15 cellular contexts compared by ENCODE assay signal in the genomic region with DNA sequence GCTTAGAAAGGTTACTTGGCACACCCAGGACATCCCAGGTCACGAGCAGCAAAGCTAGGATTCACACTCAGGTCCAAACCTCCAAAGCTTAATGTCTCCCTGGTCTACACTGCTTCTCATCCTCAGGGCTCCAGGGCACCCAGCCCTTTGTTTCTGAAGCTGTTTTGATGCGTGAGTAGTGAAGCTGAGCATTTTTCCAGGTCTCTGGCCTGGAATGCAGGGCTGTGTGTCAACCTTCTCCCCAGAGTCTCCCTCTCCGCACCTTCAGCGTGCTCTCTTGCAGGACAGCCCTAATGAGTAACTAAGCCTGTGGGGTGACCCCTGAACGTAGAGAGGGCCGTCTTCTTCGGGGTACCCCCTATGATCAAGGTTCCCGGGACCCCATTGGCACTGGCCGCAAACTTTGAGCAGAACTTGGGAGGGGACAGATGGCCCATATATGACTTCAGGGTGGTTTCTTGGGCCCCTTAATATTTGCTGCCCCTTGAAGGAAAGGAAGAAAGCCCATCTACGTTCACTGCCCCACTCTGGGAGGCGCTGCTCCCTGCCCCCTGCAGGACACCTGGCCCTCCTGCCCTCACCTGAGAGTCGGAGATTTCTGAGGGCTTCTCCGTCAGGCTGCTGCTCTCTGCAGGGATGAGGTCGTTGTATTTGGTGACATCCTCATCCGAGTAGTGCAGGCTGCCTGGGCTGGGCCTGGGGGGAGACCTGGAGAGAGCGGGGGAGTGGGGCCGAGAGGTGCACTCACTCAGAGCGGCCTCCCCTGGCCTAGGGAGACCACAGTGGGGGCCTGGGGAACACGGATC. TPM values are rescaled to one million over a fixed set of nuclear protein-coding genes. Genes with fewer than 3 reads are reported as not detected.
A peak's percentile ranks its signal among the peaks of the same experiment; 100 is the strongest.
DNase-seq lines count a peak whose midpoint lies in the region; ATAC-seq and TF ChIP-seq lines count a peak whose summit lies in the region.
"Had no signal": no experiment of that assay in that cellular context is flagged by ENCODE, and none has a peak within 500 bp of the region (broad histone marks: within the 10 kb centered on the region; RNA-seq: fewer than 3 reads in every experiment).

No MANE protein-coding gene starts in this region.

- H3K36me3 Mint-ChIP-seq in neural crest cell (ENCODE audit: low read depth), result no peaks in the 10 kb centered on the region

- no peaks in the 10 kb centered on the region for H3K27me3 Mint-ChIP-seq in neural crest cell (ENCODE audit: low read depth)

- no peak for TF ChIP-seq CTCF in heart left ventricle (IDR thresholded peaks at IDR 0.05)
- TF ChIP-seq CTCF in esophagus muscularis mucosa (IDR thresholded peaks at IDR 0.05), result no peak
- no peak for TF ChIP-seq CTCF in neural crest cell (conservative IDR thresholded peaks at IDR 0.05)
- TF ChIP-seq CTCF in tibial nerve (IDR thresholded peaks at IDR 0.05), result no peak

- H3K4me3 Mint-ChIP-seq in neural crest cell, result peak overlapping the region; percentile 69

- no peaks in the 10 kb centered on the region for H3K9me3 Mint-ChIP-seq in neural crest cell

- no peaks in the 10 kb centered on the region for H3K27me3 ChIP-seq in heart left ventricle
- no peaks in the 10 kb centered on the region for H3K27me3 ChIP-seq in esophagus muscularis mucosa
- no peaks in the 10 kb centered on the region for H3K27me3 ChIP-seq in tibial nerve
- H3K27me3 ChIP-seq: BLaER1 treated with 17β-estradiol and CSF1 and Interleukin-3, amounts not matched to agents 10 nM and 100 nM; pancreas had no signal

- no peak for TF ChIP-seq EP300 in esophagus muscularis mucosa (IDR thresholded peaks at IDR 0.05)
- TF ChIP-seq EP300 in tibial nerve (IDR thresholded peaks at IDR 0.05), result no peak

- intact Hi-C loops in Right ventricle myocardium superior (cut with DNase I), result no loop called here
- intact Hi-C loops in heart left ventricle (cut with DNase I), result no loop called here
- intact Hi-C loops in esophagus muscularis mucosa (cut with DNase I), result no loop called here

- ATAC-seq in Right ventricle myocardium superior (ENCODE audit: poor library complexity) (no peak), heart left ventricle (no peak)

- DNase-seq in Right ventricle myocardium superior (peak; percentile 11), heart left ventricle (no peak), esophagus muscularis mucosa (ENCODE audit: extremely low spot score) (no peak), neural crest cell (ENCODE audit: low read depth, low spot score) (no peak), tibial nerve (ENCODE audit: low spot score in 2 of 2) (no peak), inferior parietal cortex (ENCODE audit: extremely low spot score) (no peak), HuH-7.5 (ENCODE audit: low spot score) (no peak)
- no peak for DNase-seq in effector CD8-positive, alpha-beta T cell (lab: John Stamatoyannopoulos, UW)
- DNase-seq: activated CD4-positive, alpha-beta T cell treated with anti-CD3 and anti-CD28 coated beads, Interleukin-2, amount 50 U/mL, for 1 hour; activated naive CD4-positive, alpha-beta T cell treated with Interleukin-2 at 50 U/mL for 16 hours; DMS153; NCI-H1105; pancreas had no signal

- no peaks in the 10 kb centered on the region for H3K36me3 ChIP-seq in heart left ventricle
- no peaks in the 10 kb centered on the region for H3K36me3 ChIP-seq in esophagus muscularis mucosa
- H3K36me3 ChIP-seq in tibial nerve, result no peaks in the 10 kb centered on the region
- H3K36me3 ChIP-seq: BLaER1 treated with 17β-estradiol and CSF1 and Interleukin-3, amounts not matched to agents 10 nM and 100 nM; pancreas had no signal

- peak overlapping the region in 2 of 12 donors; percentile 9 to 87 for H3K27ac ChIP-seq in heart left ventricle
- H3K27ac ChIP-seq in esophagus muscularis mucosa (replicated peaks in 1 of 4), result peak overlapping the region; percentile 40 to 77 (median 63)
- H3K27ac ChIP-seq in tibial nerve, result peak overlapping the region; percentile 74 to 96 (median 85)
- H3K27ac ChIP-seq: BLaER1 treated with 17β-estradiol and CSF1 and Interleukin-3, amounts not matched to agents 10 nM and 100 nM; pancreas had no signal

- no peaks in the 10 kb centered on the region for H3K9me3 ChIP-seq in heart left ventricle
- H3K9me3 ChIP-seq in esophagus muscularis mucosa, result no peaks in the 10 kb centered on the region
- no peaks in the 10 kb centered on the region for H3K9me3 ChIP-seq in tibial nerve
- H3K9me3 ChIP-seq: BLaER1 treated with 17β-estradiol and CSF1 and Interleukin-3, amounts not matched to agents 10 nM and 100 nM; pancreas had no signal

- TF ChIP-seq POLR2A in heart left ventricle (IDR thresholded peaks at IDR 0.05) (no peak), esophagus muscularis mucosa (IDR thresholded peaks at IDR 0.05; ENCODE audit: low read depth) (no peak), tibial nerve (IDR thresholded peaks at IDR 0.05) (no peak)

- H3K4me3 ChIP-seq in heart left ventricle (no peak overlapping the region), esophagus muscularis mucosa (no peak overlapping the region), tibial nerve (no peak overlapping the region)
- H3K4me3 ChIP-seq: BLaER1 treated with 17β-estradiol and CSF1 and Interleukin-3, amounts not matched to agents 10 nM and 100 nM; pancreas; smooth muscle cell had no signal

- no peak overlapping the region for H3K27ac Mint-ChIP-seq in neural crest cell (ENCODE audit: unreplicated experiment)

- peaks cover 59% of the 10 kb centered on the region for H3K4me1 Mint-ChIP-seq in neural crest cell

- H3K4me1 ChIP-seq in heart left ventricle (peaks cover 0 to 14% (median under 1%) of the 10 kb centered on the region in 12 donors), esophagus muscularis mucosa (peaks cover 1 to 46% (median 41%) of the 10 kb centered on the region in 4 donors), tibial nerve (peaks cover 0 to 55% (median 30%) of the 10 kb centered on the region in 4 donors)
- H3K4me1 ChIP-seq: pancreas had no signal

- WGBS in heart left ventricle, 4 donors, result 86 to 89% (median 88%) methylated on average over 17 to 19 of the region's 19 CpGs
- 84% methylated on average over 18 of the region's 19 CpGs for WGBS in esophagus muscularis mucosa
- WGBS in tibial nerve, 2 donors, result 65 to 66% methylated on average over 19 of the region's 19 CpGs

RNA-seq across cellular contexts. Expression of a gene that starts 36.4 kb away (rescaled TPM):
- total RNA-seq in Right ventricle myocardium superior, result 53.0 TPM
- total RNA-seq in heart left ventricle, result 100 to 1,000 TPM in 1 of 9 donors, 10 to 100 TPM in 8; 21.8 to 103 (median 37.5) TPM
- 10 to 100 TPM; 18.6 to 65.3 TPM for polyA plus RNA-seq in heart left ventricle
- 100 to 1,000 TPM in 2 of 4 donors, 10 to 100 TPM in 2; 48.6 to 129 (median 104) TPM for total RNA-seq in esophagus muscularis mucosa
- total RNA-seq in neural crest cell, result 31.0 and 33.4 TPM in 2 replicates
- total RNA-seq in tibial nerve, result 100 to 1,000 TPM in 3 of 4 donors, 10 to 100 TPM in 1; 93.3 to 121 (median 117) TPM
